8 cellular contexts compared by ENCODE assay signal in genomic region chr20:4999788-5000187, GRCh38. TPM values are rescaled to one million over a fixed set of nuclear protein-coding genes. Genes with fewer than 3 reads are reported as not detected.
DNase-seq lines count a peak whose midpoint lies in the region; ATAC-seq, FAIRE-seq and TF ChIP-seq lines count a peak whose summit lies in the region.

No MANE protein-coding gene starts in this region.

- H3K27ac ChIP-seq in left ventricle myocardium inferior (replicated peaks) (no peak overlapping the region), keratinocyte (ENCODE audit: control insufficient read depth, insufficient read depth, low read length) (no peak overlapping the region), vagina (no peak overlapping the region)

- peak overlapping the region; percentile 81 for H3K4me3 ChIP-seq in left ventricle myocardium inferior
- peak overlapping the region; percentile 60 to 87 (median 69) for H3K4me3 ChIP-seq in keratinocyte (ENCODE audit: control insufficient read depth in 2 of 3, extremely low read depth in 1 of 3, insufficient read depth in 2 of 3, low read depth in 1 of 3, low read length in 3 of 3)
- peak overlapping the region; percentile 67 for H3K4me3 ChIP-seq in vagina

- POLR2A ChIA-PET in T-cell (lab: Charles Lee), result interaction anchor here in 1 of 2 donors (0.7 kb wide), 1 partner anchor 10 kb away, joined by 3 read pairs; no protein-coding TSS in a partner anchor

- peak overlapping the region; percentile 17 to 82 for H3K27ac Mint-ChIP-seq in T-cell

- H3K36me3 Mint-ChIP-seq in T-cell, result no peaks in the 10 kb centered on the region

- TF ChIP-seq POLR2A in vagina (IDR thresholded peaks at IDR 0.05), result no peak

- no peak overlapping the region for H2AFZ ChIP-seq in keratinocyte (ENCODE audit: control insufficient read depth, low read length)

- no peaks in the 10 kb centered on the region for H4K20me1 ChIP-seq in keratinocyte (ENCODE audit: control insufficient read depth, extremely low read depth, insufficient read depth, low read length)

- TF ChIP-seq CTCF in left ventricle myocardium inferior (IDR thresholded peaks at IDR 0.05; ENCODE audit: borderline replicate concordance) (no peak), keratinocyte (optimal IDR thresholded peaks at IDR 0.05 in 1 of 3, IDR thresholded peaks at IDR 0.05 in 1 of 3, conservative IDR thresholded peaks at IDR 0.05 in 1 of 3; ENCODE audit: extremely low read depth in 1 of 3, insufficient read depth in 2 of 3, low read length in 3 of 3) (no peak), vagina (IDR thresholded peaks at IDR 0.05) (no peak)

- H3K27me3 ChIP-seq in left ventricle myocardium inferior (ENCODE audit: low read depth), result no peaks in the 10 kb centered on the region
- H3K27me3 ChIP-seq in keratinocyte (ENCODE audit: control insufficient read depth, extremely low read depth, insufficient read depth, low read length), result no peaks in the 10 kb centered on the region
- no peaks in the 10 kb centered on the region for H3K27me3 ChIP-seq in vagina

- no peak overlapping the region for H3K9ac ChIP-seq in keratinocyte (ENCODE audit: control insufficient read depth, extremely low read depth, insufficient read depth, low read length)

- H3K27me3 Mint-ChIP-seq in T-cell, result no peaks in the 10 kb centered on the region

- dilution Hi-C loops in keratinocyte (cut with MboI; ENCODE audit: extremely low pct_ligation_motif_present, low sequenced_read_pairs), result no loop called here

- peak overlapping the region; percentile 89 to 96 (median 93) for H3K4me3 Mint-ChIP-seq in T-cell

- H3K9me1 ChIP-seq in keratinocyte (ENCODE audit: control insufficient read depth, extremely low read depth, insufficient read depth, low read length), result no peaks in the 10 kb centered on the region

- peaks cover 34% of the 10 kb centered on the region for H3K79me2 ChIP-seq in keratinocyte (ENCODE audit: control insufficient read depth, insufficient read depth, low read length)

- CTCF ChIA-PET in T-cell (lab: Charles Lee), result no interaction called here

- peak overlapping the region; percentile 98 for H3K4me2 ChIP-seq in keratinocyte (ENCODE audit: control insufficient read depth, extremely low read depth, insufficient read depth, low read depth, low read length)

- no peaks in the 10 kb centered on the region for H3K9me3 Mint-ChIP-seq in T-cell

- H3K4me1 ChIP-seq in left ventricle myocardium inferior, result peaks cover 18% of the 10 kb centered on the region
- H3K4me1 ChIP-seq in keratinocyte (ENCODE audit: control insufficient read depth, extremely low read depth, insufficient read depth, low read length), result peaks cover 17% of the 10 kb centered on the region
- peaks cover 16% of the 10 kb centered on the region for H3K4me1 ChIP-seq in vagina

- H3K36me3 ChIP-seq in left ventricle myocardium inferior (no peaks in the 10 kb centered on the region), keratinocyte (ENCODE audit: control insufficient read depth in 2 of 2, extremely low read depth in 1 of 2, insufficient read depth in 2 of 2, low read length in 2 of 2) (no peaks in the 10 kb centered on the region), vagina (no peaks in the 10 kb centered on the region)

- no peak for DNase-seq in left ventricle myocardium inferior
- DNase-seq in left cardiac atrium, result no peak
- DNase-seq in T-cell, result no peak
- no peak for DNase-seq in keratinocyte (ENCODE audit: low read depth, low spot score)
- DNase-seq in vagina (ENCODE audit: extremely low spot score in 2 of 2), result no peak
- DNase-seq in kidney glomerular epithelial cell (lab: John Stamatoyannopoulos, UW), result no peak

- ATAC-seq in left cardiac atrium (no peak), T-cell (replicated peaks in 1 of 4) (no peak), GM21515 (IDR thresholded peaks at IDR 0.05; ENCODE audit: unreplicated experiment) (no peak), HG02885 (IDR thresholded peaks at IDR 0.05; ENCODE audit: poor library complexity, unreplicated experiment) (no peak)

- no peak for FAIRE-seq in keratinocyte (lab: Jason Lieb, UNC)

- H3K9me3 ChIP-seq in left ventricle myocardium inferior (replicated peaks) (no peaks in the 10 kb centered on the region), keratinocyte (ENCODE audit: control insufficient read depth, low read depth, low read length) (no peaks in the 10 kb centered on the region), vagina (no peaks in the 10 kb centered on the region)

- peaks cover 45 to 57% (median 52%) of the 10 kb centered on the region in 3 donors for H3K4me1 Mint-ChIP-seq in T-cell

- intact Hi-C loops in left ventricle myocardium inferior (cut with micrococcal nuclease), result no loop called here
- intact Hi-C loops in left cardiac atrium (cut with DNase I), result no loop called here
- intact Hi-C loops in vagina (cut with DNase I), result no loop called here

RNA-seq across cellular contexts. Expression of gene SLC23A2, which starts 1.5 kb away (rescaled TPM):
- total RNA-seq in left ventricle myocardium inferior (6.3 TPM), left cardiac atrium (10 to 100 TPM; 10.8 to 12.8 TPM), T-cell (10 to 100 TPM; 17.7 to 22.9 (median 20.9) TPM), vagina (14.7 TPM)
- polyA plus RNA-seq in keratinocyte, result 9.6 to 14.7 TPM (median 13.4 TPM) in 3 replicates
- 3.3 TPM for polyA plus RNA-seq in keratinocyte (2011; ENCODE audit: low read depth)
- polyA plus RNA-seq in keratinocyte (2011; cell fraction: cytosol; rRNA removed), result 4.4 and 5.5 TPM in 2 replicates
- 33.3 and 34.6 TPM in 2 replicates for polyA plus RNA-seq in keratinocyte (2011; cell fraction: nucleus; rRNA removed)
- polyA plus RNA-seq in keratinocyte (2012; ENCODE audit: low replicate concordance), result 5.2 and 9.3 TPM in 2 replicates
- polyA minus RNA-seq in keratinocyte, result 22.0 to 44.4 TPM (median 26.2 TPM) in 3 replicates
- polyA minus RNA-seq in keratinocyte (2011; cell fraction: cytosol; rRNA and poly(A)+ RNA removed), result 12.1 TPM
- 38.6 and 54.2 TPM in 2 replicates for polyA minus RNA-seq in keratinocyte (2011; cell fraction: nucleus; rRNA and poly(A)+ RNA removed)
